Comparison of ENCODE assay signal across 25 cellular contexts in the genomic region with DNA sequence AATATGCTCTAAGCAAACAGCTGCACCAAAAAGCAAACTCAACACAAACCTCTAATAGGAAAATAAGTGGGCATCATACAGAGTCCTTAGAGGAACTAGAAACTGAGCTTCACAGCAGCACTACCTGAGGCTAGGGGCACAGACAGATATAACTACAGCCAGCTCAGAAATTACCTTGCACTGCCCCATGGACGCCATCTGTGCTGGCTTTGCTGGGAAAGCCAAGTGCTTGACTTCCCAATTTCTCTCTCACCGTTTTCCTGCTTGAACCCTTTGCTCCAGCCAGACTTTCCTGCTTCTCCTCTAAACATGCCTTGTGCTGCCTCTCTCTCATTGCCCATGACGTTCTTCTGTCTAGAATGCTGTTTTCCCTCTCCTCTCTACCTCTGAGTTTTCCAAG. TPM values are rescaled to one million over a fixed set of nuclear protein-coding genes. Genes with fewer than 3 reads are reported as not detected.
"Had no signal": no experiment of that assay in that cellular context is flagged by ENCODE, and none has a peak within 500 bp of the region (broad histone marks: within the 10 kb centered on the region; RNA-seq: fewer than 3 reads in every experiment).

No MANE protein-coding gene starts in this region.

- H3K27me3 Mint-ChIP-seq: IgD-negative memory B cell had no signal

- H3K36me3 Mint-ChIP-seq: IgD-negative memory B cell had no signal

- H3K27ac Mint-ChIP-seq: IgD-negative memory B cell had no signal

- H3K4me2 ChIP-seq: KMS-11 had no signal

- H3K27ac ChIP-seq: HL-60, KMS-11, RWPE1, SJCRH30 had no signal

- DNase-seq: MV-4-11, NCI-H1092, NCI-H1105 treated with DMSO at 0.1 percent for 48 hours, NCI-H1417 treated with DMSO at 0.1 percent for 48 hours, NCI-H146, NCI-H1694 treated with DMSO at 0.1 percent for 48 hours, NCI-H1930, NCI-H2081, NCI-H2107, NCI-H2227 treated with DMSO at 0.1 percent for 48 hours, NCI-H524, NCI-H69, NCI-H774, SHP77 treated with DMSO at 0.1 percent for 48 hours, SJCRH30 had no signal

- H3K9me3 Mint-ChIP-seq: IgD-negative memory B cell had no signal

- H3K36me3 ChIP-seq: SJCRH30 had no signal

- ATAC-seq: K562, Right ventricle myocardium inferior, SK-N-SH treated with all-trans-retinoic acid at 6 μM for 48 hours had no signal

- H3K27me3 ChIP-seq: SJCRH30 had no signal

- H3K4me3 Mint-ChIP-seq: IgD-negative memory B cell had no signal

- H3K4me3 ChIP-seq: K562, SJCRH30 had no signal

- H3K4me1 ChIP-seq: SJCRH30 had no signal

RNA-seq across cellular contexts. Expression of a gene that starts 29.3 kb away (rescaled TPM):
- total RNA-seq: LHCN-M2, MCF 10A, NCI-H460 had no signal
